1 cellular context compared by ENCODE assay signal in genomic region chr9:83069651-83070050, GRCh38.
TF ChIP-seq lines count a peak whose summit lies in the region.

No MANE protein-coding gene starts in this region.

TF ChIP-seq in A549, 52 proteins besides CTCF, POLR2A, EP300 and RAD21 (continued from another document):
- TF ChIP-seq E2F6 (IDR thresholded peaks at IDR 0.05; ENCODE audit: borderline replicate concordance, low read depth) = no peak
